ENCODE assay signal across 28 cellular contexts in the genomic region with DNA sequence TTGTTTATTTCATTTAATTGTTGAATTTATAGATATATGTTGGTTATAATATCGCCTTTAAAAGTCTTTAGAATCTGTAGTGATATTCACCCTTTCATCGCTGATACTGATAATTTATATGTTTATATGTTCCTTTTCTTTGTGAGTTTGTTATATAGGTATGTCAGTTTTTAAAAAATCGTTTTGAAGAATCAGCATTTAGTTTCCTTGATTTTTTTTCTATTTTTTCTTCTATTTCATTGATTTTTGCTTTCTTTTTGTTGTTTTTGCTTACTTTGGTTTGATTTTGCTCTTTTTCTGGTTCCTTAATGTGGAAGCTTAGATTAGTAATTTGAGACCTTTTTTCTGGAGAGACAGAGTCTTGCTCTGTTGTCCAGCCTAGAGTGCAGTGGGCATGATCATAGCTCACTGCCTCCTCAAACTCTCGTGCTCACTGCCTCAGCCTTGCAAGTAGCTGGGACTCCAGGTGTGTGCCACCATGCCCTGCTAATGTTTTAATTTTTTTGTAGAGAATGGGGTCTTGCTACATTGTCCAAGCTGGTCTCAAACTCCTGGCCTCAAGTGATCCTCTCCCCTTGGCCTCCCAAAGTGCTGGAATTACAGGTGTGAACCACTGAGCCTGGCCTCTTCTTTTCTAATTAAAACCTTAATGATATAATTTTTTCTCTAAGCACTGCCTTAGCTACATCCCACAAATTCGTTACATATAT. TPM values are rescaled to one million over a fixed set of nuclear protein-coding genes. Genes with fewer than 3 reads are reported as not detected.
A peak's percentile ranks its signal among the peaks of the same experiment; 100 is the strongest.
DNase-seq lines count a peak whose midpoint lies in the region; ATAC-seq and TF ChIP-seq lines count a peak whose summit lies in the region.
"Had no signal": no experiment of that assay in that cellular context is flagged by ENCODE, and none has a peak within 500 bp of the region (broad histone marks: within the 10 kb centered on the region; RNA-seq: fewer than 3 reads in every experiment).

No MANE protein-coding gene starts in this region.

- H3K9me3 ChIP-seq in CD4-positive, alpha-beta T cell (ENCODE audit: control insufficient read depth, low read length), result no peaks in the 10 kb centered on the region
- H3K9me3 ChIP-seq: Caco-2, gastroesophageal sphincter, neutrophil, suprapubic skin had no signal

- no peaks in the 10 kb centered on the region for H3K27me3 ChIP-seq in CD4-positive, alpha-beta T cell (ENCODE audit: control insufficient read depth, insufficient read depth, low read length)
- H3K27me3 ChIP-seq: gastroesophageal sphincter, neutrophil, suprapubic skin had no signal

- H3K27ac ChIP-seq in CD4-positive, alpha-beta T cell (ENCODE audit: low read depth, low read length), result no peak overlapping the region
- H3K27ac ChIP-seq: gastroesophageal sphincter, SK-N-MC, skin epidermis, suprapubic skin, VCaP had no signal

- no peaks in the 10 kb centered on the region for H3K27me3 Mint-ChIP-seq in activated CD8-positive, alpha-beta memory T cell treated with anti-CD3 and anti-CD28 coated beads, Interleukin-2, amount 10 ng/mL, durations not matched to agents 7 days and 5 days
- H3K27me3 Mint-ChIP-seq in CD4-positive, alpha-beta T cell, result no peaks in the 10 kb centered on the region
- H3K27me3 Mint-ChIP-seq in T-cell (no peaks in the 10 kb centered on the region), memory B cell (no peaks in the 10 kb centered on the region)
- H3K27me3 Mint-ChIP-seq: activated naive CD4-positive, alpha-beta T cell treated with anti-CD3 and anti-CD28 coated beads, Interleukin-2, amount 10 ng/mL, durations not matched to agents 7 days and 5 days had no signal

- H3K9me3 Mint-ChIP-seq in activated CD8-positive, alpha-beta memory T cell treated with anti-CD3 and anti-CD28 coated beads, Interleukin-2, amount 10 ng/mL, durations not matched to agents 7 days and 5 days (ENCODE audit: low read depth), result no peaks in the 10 kb centered on the region
- no peaks in the 10 kb centered on the region for H3K9me3 Mint-ChIP-seq in CD4-positive, alpha-beta T cell
- no peaks in the 10 kb centered on the region for H3K9me3 Mint-ChIP-seq in T-cell
- no peaks in the 10 kb centered on the region for H3K9me3 Mint-ChIP-seq in memory B cell
- H3K9me3 Mint-ChIP-seq: activated naive CD4-positive, alpha-beta T cell treated with anti-CD3 and anti-CD28 coated beads, Interleukin-2, amount 10 ng/mL, durations not matched to agents 7 days and 5 days; GM23338; T-helper 2 cell treated with Interferon-gamma antibody and Interleukin-4, amounts not matched to agents 5 μg/mL and 100 μg/mL, for 36 hours had no signal

- no peak for ATAC-seq in activated CD8-positive, alpha-beta memory T cell treated with anti-CD3 and anti-CD28 coated beads, Interleukin-2, amount 10 ng/mL, durations not matched to agents 7 days and 5 days
- ATAC-seq in CD4-positive, alpha-beta T cell (ENCODE audit: poor library complexity), result no peak
- ATAC-seq in T-cell (replicated peaks in 1 of 4), result no peak
- no peak for ATAC-seq in memory B cell (ENCODE audit: low read depth)
- ATAC-seq: gastroesophageal sphincter, GM23338 had no signal

- H3K27ac Mint-ChIP-seq in activated CD8-positive, alpha-beta memory T cell treated with anti-CD3 and anti-CD28 coated beads, Interleukin-2, amount 10 ng/mL, durations not matched to agents 7 days and 5 days, result peak overlapping the region; percentile 42
- H3K27ac Mint-ChIP-seq in CD4-positive, alpha-beta T cell, result peak overlapping the region; percentile 29
- peak overlapping the region in 1 of 2 donors; percentile 39 for H3K27ac Mint-ChIP-seq in T-cell
- peak overlapping the region; percentile 62 for H3K27ac Mint-ChIP-seq in memory B cell
- H3K27ac Mint-ChIP-seq: activated naive CD4-positive, alpha-beta T cell treated with anti-CD3 and anti-CD28 coated beads, Interleukin-2, amount 10 ng/mL, durations not matched to agents 7 days and 5 days; GM23338; T-helper 2 cell treated with Interferon-gamma antibody and Interleukin-4, amounts not matched to agents 5 μg/mL and 100 μg/mL, for 36 hours had no signal

- no peak overlapping the region for H3K4me3 Mint-ChIP-seq in activated CD8-positive, alpha-beta memory T cell treated with anti-CD3 and anti-CD28 coated beads, Interleukin-2, amount 10 ng/mL, durations not matched to agents 7 days and 5 days
- peak overlapping the region; percentile 52 for H3K4me3 Mint-ChIP-seq in CD4-positive, alpha-beta T cell
- H3K4me3 Mint-ChIP-seq in T-cell (peak overlapping the region in 2 of 3 donors; percentile 2 to 33), memory B cell (peak overlapping the region; percentile 43)
- H3K4me3 Mint-ChIP-seq: activated naive CD4-positive, alpha-beta T cell treated with anti-CD3 and anti-CD28 coated beads, Interleukin-2, amount 10 ng/mL, durations not matched to agents 7 days and 5 days; GM23338; T-helper 2 cell treated with Interferon-gamma antibody and Interleukin-4, amounts not matched to agents 5 μg/mL and 100 μg/mL, for 36 hours had no signal

- H3K36me3 Mint-ChIP-seq in activated CD8-positive, alpha-beta memory T cell treated with anti-CD3 and anti-CD28 coated beads, Interleukin-2, amount 10 ng/mL, durations not matched to agents 7 days and 5 days, result peaks cover 21% of the 10 kb centered on the region
- H3K36me3 Mint-ChIP-seq in CD4-positive, alpha-beta T cell (ENCODE audit: low read depth), result peaks cover 15% of the 10 kb centered on the region
- H3K36me3 Mint-ChIP-seq in T-cell (peaks cover 7% of the 10 kb centered on the region), memory B cell (peaks cover 17% of the 10 kb centered on the region)

- CTCF ChIA-PET in activated CD8-positive, alpha-beta memory T cell treated with anti-CD3 and anti-CD28 coated beads, Interleukin-2, amount 10 ng/mL, durations not matched to agents 7 days and 5 days (lab: Charles Lee), result interaction anchor here (1.7 kb wide), 1 partner anchor 20 kb away, joined by 4 read pairs; no protein-coding TSS in a partner anchor
- CTCF ChIA-PET in CD4-positive, alpha-beta T cell (lab: Charles Lee), result interaction anchor here (1.5 to 1.9 kb wide), 3 partner anchors 14 to 59 kb away, joined by 4 to 5 read pairs (median 4); no protein-coding TSS in a partner anchor
- CTCF ChIA-PET in T-cell (lab: Charles Lee), result interaction anchor here in 1 of 2 donors (0.6 to 0.9 kb wide), 4 partner anchors 20 to 151 kb away, joined by 3 read pairs; a partner anchor contains a TSS

- peaks cover 53% of the 10 kb centered on the region for H3K4me1 Mint-ChIP-seq in activated CD8-positive, alpha-beta memory T cell treated with anti-CD3 and anti-CD28 coated beads, Interleukin-2, amount 10 ng/mL, durations not matched to agents 7 days and 5 days
- peaks cover 82% of the 10 kb centered on the region for H3K4me1 Mint-ChIP-seq in CD4-positive, alpha-beta T cell (ENCODE audit: low read depth)
- peaks cover 87 to 93% (median 89%) of the 10 kb centered on the region in 3 donors for H3K4me1 Mint-ChIP-seq in T-cell
- H3K4me1 Mint-ChIP-seq in memory B cell, result peaks cover 26% of the 10 kb centered on the region

- POLR2A ChIA-PET in CD4-positive, alpha-beta T cell (lab: Charles Lee), result interaction anchor here (0.7 to 1.2 kb wide), 2 partner anchors 94 to 511 kb away, joined by 3 to 7 read pairs; a partner anchor contains a TSS
- POLR2A ChIA-PET in T-cell (lab: Charles Lee), result interaction anchor here (0.6 to 1.2 kb wide), 5 partner anchors 9 to 168 kb away, joined by 3 to 4 read pairs (median 3); no protein-coding TSS in a partner anchor

- intact Hi-C loops in CD4-positive, alpha-beta T cell (cut with DNase I, micrococcal nuclease), result no loop called here

- no peak for DNase-seq in activated CD8-positive, alpha-beta memory T cell treated with anti-CD3 and anti-CD28 coated beads, Interleukin-2, amount 10 ng/mL, durations not matched to agents 7 days and 5 days
- no peak for DNase-seq in activated CD8-positive, alpha-beta memory T cell treated with anti-CD3 and anti-CD28 coated beads, Interleukin-2, amount 50 U/mL, for 48 hours
- no peak for DNase-seq in CD4-positive, alpha-beta T cell
- DNase-seq in T-cell, result no peak
- DNase-seq in memory B cell (ENCODE audit: low spot score in 2 of 2), result no peak
- no peak for DNase-seq in hepatic stellate cell (ENCODE audit: low spot score)
- DNase-seq in activated effector memory CD4-positive, alpha-beta T cell treated with Interleukin-2 at 50 U/mL for 16 hours, result no peak
- DNase-seq in H4 (ENCODE audit: low spot score), result no peak
- DNase-seq: activated CD4-positive, alpha-beta T cell treated with anti-CD3 and anti-CD28 coated beads, Interleukin-2, amount 50 U/mL, for 48 hours; activated naive CD4-positive, alpha-beta T cell treated with anti-CD3 and anti-CD28 coated beads, Interleukin-2, amount 10 ng/mL, durations not matched to agents 7 days and 5 days; AML-193; aorta; Caco-2; DND-41; Kasumi-1; NCI-H1694; NCI-H2171 treated with DMSO at 0.1 percent for 48 hours; NCI-H526; RPMI8226; stimulated activated CD4-positive, alpha-beta T cell treated with anti-CD3 and anti-CD28 coated beads, Interleukin-1b, Interleukin-23, amount 100 ng/mL, for 48 hours had no signal

- no peak for TF ChIP-seq CTCF in CD4-positive, alpha-beta T cell (IDR thresholded peaks at IDR 0.05)

RNA-seq across cellular contexts. Expression of a gene that starts 7.5 kb away (rescaled TPM):
- total RNA-seq in activated CD8-positive, alpha-beta memory T cell treated with anti-CD3 and anti-CD28 coated beads, Interleukin-2, amount 10 ng/mL, durations not matched to agents 7 days and 5 days, result 100 to 1,000 TPM; 206 to 209 TPM
- 100 to 1,000 TPM; 411 to 412 TPM for total RNA-seq in CD4-positive, alpha-beta T cell
- 100 to 1,000 TPM; 249 to 278 (median 263) TPM for total RNA-seq in T-cell
- total RNA-seq in H4 (2014; rRNA removed; shearing (Covaris generic)), result 220 and 229 TPM in 2 replicates

RNA-seq across cellular contexts. Expression of a gene that starts 18.8 kb away (rescaled TPM):
- total RNA-seq in activated CD8-positive, alpha-beta memory T cell treated with anti-CD3 and anti-CD28 coated beads, Interleukin-2, amount 10 ng/mL, durations not matched to agents 7 days and 5 days, result 10 to 100 TPM in 1 of 2 experiments, 1 to 10 TPM in 1; 9.0 to 10.7 TPM
- total RNA-seq in CD4-positive, alpha-beta T cell, result 10 to 100 TPM; 17.3 to 18.3 TPM
- 10 to 100 TPM in 2 of 5 donors, 1 to 10 TPM in 3; 8.0 to 17.9 (median 9.3) TPM for total RNA-seq in T-cell
- 5.5 and 7.0 TPM in 2 replicates for total RNA-seq in H4 (2014; rRNA removed; shearing (Covaris generic))

RNA-seq across cellular contexts. Expression of a gene that starts 57.0 kb away (rescaled TPM):
- 10 to 100 TPM; 23.7 to 24.1 TPM for total RNA-seq in activated CD8-positive, alpha-beta memory T cell treated with anti-CD3 and anti-CD28 coated beads, Interleukin-2, amount 10 ng/mL, durations not matched to agents 7 days and 5 days
- total RNA-seq in CD4-positive, alpha-beta T cell, result 10 to 100 TPM; 61.0 to 61.1 TPM
- 10 to 100 TPM; 26.8 to 44.0 (median 29.3) TPM for total RNA-seq in T-cell
- total RNA-seq in H4 (2014; rRNA removed; shearing (Covaris generic)), result 8.0 and 12.6 TPM in 2 replicates
